ENCODE assay signal across 12 cellular contexts in the genomic region with DNA sequence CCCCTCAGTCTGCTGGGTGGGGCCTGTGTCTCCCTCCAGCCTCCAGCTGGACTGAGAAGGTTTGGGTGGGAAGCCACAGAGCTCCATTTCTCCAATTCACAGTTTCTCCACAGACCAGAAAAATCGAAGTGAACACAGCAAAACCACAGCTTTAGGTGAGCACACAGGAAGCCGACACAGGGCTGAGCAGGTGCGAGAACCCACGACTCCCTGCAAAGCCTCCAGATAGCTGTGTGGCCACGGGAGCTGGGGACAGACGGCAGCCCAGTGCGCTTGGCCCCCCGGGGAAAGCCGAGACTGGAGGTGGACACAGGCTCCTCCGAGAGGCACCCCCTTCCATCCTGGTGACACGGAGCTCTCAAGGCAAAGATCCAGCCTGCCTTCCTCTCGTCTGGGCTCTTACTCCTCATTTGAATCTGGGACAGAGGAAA. TPM values are rescaled to one million over a fixed set of nuclear protein-coding genes. Genes with fewer than 3 reads are reported as not detected.
DNase-seq lines count a peak whose midpoint lies in the region; ATAC-seq lines count a peak whose summit lies in the region.
"Had no signal": no experiment of that assay in that cellular context is flagged by ENCODE, and none has a peak within 500 bp of the region (broad histone marks: within the 10 kb centered on the region; RNA-seq: fewer than 3 reads in every experiment).

No MANE protein-coding gene starts in this region.

- H3K9me3 ChIP-seq in CD4-positive, alpha-beta memory T cell (ENCODE audit: control insufficient read depth in 1 of 2, low read length in 2 of 2) = no peaks in the 10 kb centered on the region
- H3K9me3 ChIP-seq in effector memory CD4-positive, alpha-beta T cell (ENCODE audit: control insufficient read depth, low read length) = no peaks in the 10 kb centered on the region
- H3K9me3 ChIP-seq: testis had no signal

- peak overlapping the region in 1 of 2 donors; percentile 19 for H3K4me3 ChIP-seq in CD4-positive, alpha-beta memory T cell (ENCODE audit: low read length in 2 of 2)
- peak overlapping the region; percentile 18 for H3K4me3 ChIP-seq in effector memory CD4-positive, alpha-beta T cell (ENCODE audit: insufficient read depth, low read depth, low read length, poor library complexity, severe bottlenecking)

- ATAC-seq in GM21381 (IDR thresholded peaks at IDR 0.05; ENCODE audit: unreplicated experiment) = peak; percentile 46
- ATAC-seq in activated CD8-positive, alpha-beta T cell treated with anti-CD3 and anti-CD28 coated beads, Interleukin-2, amount 10 ng/mL, durations not matched to agents 7 days and 5 days = peak; percentile 77
- no peak for ATAC-seq in HG02852 (IDR thresholded peaks at IDR 0.05; ENCODE audit: unreplicated experiment)
- no peak for ATAC-seq in HG03439 (IDR thresholded peaks at IDR 0.05; ENCODE audit: unreplicated experiment)

- H3K4me3 Mint-ChIP-seq in CD4-positive, alpha-beta memory T cell = peak overlapping the region; percentile 80 to 93 (median 86)
- peak overlapping the region; percentile 68 for H3K4me3 Mint-ChIP-seq in activated CD8-positive, alpha-beta T cell treated with anti-CD3 and anti-CD28 coated beads, Interleukin-2, amount 10 ng/mL, durations not matched to agents 7 days and 5 days
- H3K4me3 Mint-ChIP-seq: B cell, naive B cell had no signal

- peak overlapping the region; percentile 38 for H3K27ac ChIP-seq in CD4-positive, alpha-beta memory T cell (ENCODE audit: low read depth, low read length)
- peak overlapping the region; percentile 53 for H3K27ac ChIP-seq in effector memory CD4-positive, alpha-beta T cell (ENCODE audit: insufficient read depth, low read length, poor library complexity, severe bottlenecking)
- H3K27ac ChIP-seq: testis had no signal

- peak overlapping the region; percentile 88 to 96 (median 91) for H3K27ac Mint-ChIP-seq in CD4-positive, alpha-beta memory T cell
- H3K27ac Mint-ChIP-seq in activated CD8-positive, alpha-beta T cell treated with anti-CD3 and anti-CD28 coated beads, Interleukin-2, amount 10 ng/mL, durations not matched to agents 7 days and 5 days = peak overlapping the region; percentile 84
- H3K27ac Mint-ChIP-seq: B cell had no signal

- peaks cover 67% of the 10 kb centered on the region for H3K4me1 ChIP-seq in CD4-positive, alpha-beta memory T cell (ENCODE audit: insufficient read depth, low read length)
- H3K4me1 ChIP-seq in effector memory CD4-positive, alpha-beta T cell (ENCODE audit: control insufficient read depth, insufficient read depth, low read length, poor library complexity, severe bottlenecking) = peaks cover 56% of the 10 kb centered on the region
- H3K4me1 ChIP-seq: testis had no signal

- peaks cover under 1 to 11% (median 4%) of the 10 kb centered on the region in 8 donors for H3K9me3 Mint-ChIP-seq in CD4-positive, alpha-beta memory T cell
- H3K9me3 Mint-ChIP-seq in activated CD8-positive, alpha-beta T cell treated with anti-CD3 and anti-CD28 coated beads, Interleukin-2, amount 10 ng/mL, durations not matched to agents 7 days and 5 days (ENCODE audit: insufficient read depth) = no peaks in the 10 kb centered on the region

- intact Hi-C loops in CD4-positive, alpha-beta memory T cell (cut with micrococcal nuclease) = loop anchor here (10.0 kb wide), 2 partner anchors 543 to 713 kb away; a partner anchor contains a TSS

- H3K27me3 ChIP-seq in CD4-positive, alpha-beta memory T cell (ENCODE audit: insufficient read depth, low read length) = no peaks in the 10 kb centered on the region
- no peaks in the 10 kb centered on the region for H3K27me3 ChIP-seq in effector memory CD4-positive, alpha-beta T cell (replicated peaks; ENCODE audit: control insufficient read depth, insufficient read depth, low read length, poor library complexity, severe bottlenecking)
- H3K27me3 ChIP-seq: testis had no signal

- no peaks in the 10 kb centered on the region for H3K36me3 ChIP-seq in CD4-positive, alpha-beta memory T cell (ENCODE audit: insufficient read depth, low read length)
- no peaks in the 10 kb centered on the region for H3K36me3 ChIP-seq in effector memory CD4-positive, alpha-beta T cell (ENCODE audit: control insufficient read depth, insufficient read depth, low read length)

- peaks cover 50 to 80% (median 64%) of the 10 kb centered on the region in 4 donors for H3K4me1 Mint-ChIP-seq in CD4-positive, alpha-beta memory T cell
- peaks cover 64% of the 10 kb centered on the region for H3K4me1 Mint-ChIP-seq in activated CD8-positive, alpha-beta T cell treated with anti-CD3 and anti-CD28 coated beads, Interleukin-2, amount 10 ng/mL, durations not matched to agents 7 days and 5 days (ENCODE audit: low read depth)

- peaks cover 6 to 14% of the 10 kb centered on the region in 2 donors for H3K36me3 Mint-ChIP-seq in CD4-positive, alpha-beta memory T cell
- H3K36me3 Mint-ChIP-seq in activated CD8-positive, alpha-beta T cell treated with anti-CD3 and anti-CD28 coated beads, Interleukin-2, amount 10 ng/mL, durations not matched to agents 7 days and 5 days (ENCODE audit: low read depth) = peaks cover 20% of the 10 kb centered on the region

- CTCF ChIA-PET in CD4-positive, alpha-beta memory T cell (lab: Charles Lee; ENCODE audit: partially characterized antibody) = interaction anchor here (0.7 to 5.0 kb wide), 10 partner anchors 8 to 176 kb away, joined by 3 to 50 read pairs (median 6); no protein-coding TSS in a partner anchor
- CTCF ChIA-PET in activated CD8-positive, alpha-beta T cell treated with anti-CD3 and anti-CD28 coated beads, Interleukin-2, amount 10 ng/mL, durations not matched to agents 7 days and 5 days (lab: Charles Lee) = interaction anchor here (1.5 to 3.6 kb wide), 3 partner anchors 11 to 98 kb away, joined by 5 to 32 read pairs (median 8); no protein-coding TSS in a partner anchor

- POLR2A ChIA-PET in CD4-positive, alpha-beta memory T cell (lab: Charles Lee; ENCODE audit: partially characterized antibody) = interaction anchor here (0.6 to 1.3 kb wide), 7 partner anchors 11 to 216 kb away, joined by 3 to 8 read pairs (median 3); a partner anchor contains a TSS
- POLR2A ChIA-PET in activated CD8-positive, alpha-beta T cell treated with anti-CD3 and anti-CD28 coated beads, Interleukin-2, amount 10 ng/mL, durations not matched to agents 7 days and 5 days (lab: Charles Lee) = interaction anchor here (1.1 kb wide), 1 partner anchor 70 kb away, joined by 5 read pairs; a partner anchor contains a TSS

- peak; percentile 47 to 57 (median 55) for DNase-seq in CD4-positive, alpha-beta memory T cell
- peak; percentile 65 for DNase-seq in activated CD8-positive, alpha-beta T cell treated with anti-CD3 and anti-CD28 coated beads, Interleukin-2, amount 10 ng/mL, durations not matched to agents 7 days and 5 days
- DNase-seq in effector memory CD4-positive, alpha-beta T cell = no peak
- DNase-seq in kidney glomerular epithelial cell (lab: John Stamatoyannopoulos, UW) = no peak
- DNase-seq in HK-2 (ENCODE audit: unreplicated experiment) = no peak
- DNase-seq: KG1, naive B cell, testis had no signal

- H3K27me3 Mint-ChIP-seq in CD4-positive, alpha-beta memory T cell = no peaks in the 10 kb centered on the region
- peaks cover 16% of the 10 kb centered on the region for H3K27me3 Mint-ChIP-seq in activated CD8-positive, alpha-beta T cell treated with anti-CD3 and anti-CD28 coated beads, Interleukin-2, amount 10 ng/mL, durations not matched to agents 7 days and 5 days (ENCODE audit: low read depth)
- H3K27me3 Mint-ChIP-seq: B cell, naive B cell had no signal

RNA-seq across cellular contexts. Expression of a gene that starts 29.0 kb away (rescaled TPM):
- total RNA-seq in CD4-positive, alpha-beta memory T cell = 10 to 100 TPM; 33.1 to 34.7 TPM
- polyA plus RNA-seq in CD4-positive, alpha-beta memory T cell = 10 to 100 TPM; 57.2 to 85.0 TPM
- total RNA-seq in activated CD8-positive, alpha-beta T cell treated with anti-CD3 and anti-CD28 coated beads, Interleukin-2, amount 10 ng/mL, durations not matched to agents 7 days and 5 days = 10 to 100 TPM; 32.8 to 36.7 TPM

Comparison
In these comparisons a context has a peak if more than half of its experiments do, and no peak if none do; other contexts are left out.
1. DNase-seq: peak in CD4-positive, alpha-beta memory T cell (5 of 5) and activated CD8-positive, alpha-beta T cell treated with anti-CD3 and anti-CD28 coated beads, Interleukin-2, amount 10 ng/mL, durations not matched to agents 7 days and 5 days (single experiment); none in effector memory CD4-positive, alpha-beta T cell (0 of 3), kidney glomerular epithelial cell (single experiment) and HK-2 (single experiment).
2. ATAC-seq: peak in GM21381 (single experiment) and activated CD8-positive, alpha-beta T cell treated with anti-CD3 and anti-CD28 coated beads, Interleukin-2, amount 10 ng/mL, durations not matched to agents 7 days and 5 days (single experiment); none in HG02852 (single experiment) and HG03439 (single experiment).